Comparison of ENCODE assay signal across 22 cellular contexts in genomic region chr4:170278481-170278880, GRCh38.
"Had no signal": no experiment of that assay in that cellular context is flagged by ENCODE, and none has a peak within 500 bp of the region (broad histone marks: within the 10 kb centered on the region; RNA-seq: fewer than 3 reads in every experiment).

No MANE protein-coding gene starts in this region.

- H3K9ac ChIP-seq: SK-N-SH had no signal

- H3K27me3 ChIP-seq: MG63 had no signal

- DNase-seq: IMR-90, Karpas-422, KG1, MG63, NCI-H1092 treated with DMSO at 0.1 percent for 48 hours, NCI-H1436, NCI-H187, NCI-H2029, NCI-H2081 treated with DMSO at 0.1 percent for 48 hours, NCI-H2171, NCI-H226, NCI-H446, NCI-H510A, NCI-H524 treated with DMSO at 0.1 percent for 48 hours, NCI-H69, PC-3, SHP77, SK-N-SH, SW 1271 had no signal

- FAIRE-seq: HepG2 had no signal

- H3K4me3 ChIP-seq: MG63 had no signal

- H3K36me3 ChIP-seq: MG63 had no signal

- H3K27ac ChIP-seq: RWPE1 had no signal

- H3K9me3 ChIP-seq: MG63, SK-N-SH had no signal

- ATAC-seq: HepG2, Panc1, PC-3 had no signal

- H3K4me2 ChIP-seq: SK-N-SH had no signal
